In the genomic region with DNA sequence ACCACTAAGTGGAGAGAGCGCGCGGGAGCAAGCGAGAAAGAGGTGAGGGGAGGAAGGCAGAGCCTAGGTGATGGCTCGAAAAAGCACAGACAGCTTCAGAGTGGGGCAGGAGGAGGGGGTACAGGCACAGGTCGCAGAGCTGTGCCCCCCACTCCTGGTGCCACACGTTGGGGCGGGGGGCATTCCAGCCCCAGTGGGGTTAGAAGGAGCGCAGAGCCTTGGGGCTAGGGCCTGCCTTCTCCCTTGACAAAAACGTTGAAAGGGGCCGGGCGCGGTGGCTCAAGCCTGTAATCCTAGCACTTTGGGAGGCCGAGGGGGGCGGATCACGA, we compare ENCODE assay signal across 15 cellular contexts. TPM values are rescaled to one million over a fixed set of nuclear protein-coding genes. Genes with fewer than 3 reads are reported as not detected.
DNase-seq lines count a peak whose midpoint lies in the region; ATAC-seq and TF ChIP-seq lines count a peak whose summit lies in the region.
"Had no signal": no experiment of that assay in that cellular context is flagged by ENCODE, and none has a peak within 500 bp of the region (broad histone marks: within the 10 kb centered on the region; RNA-seq: fewer than 3 reads in every experiment).

No MANE protein-coding gene starts in this region.

- H3K4me1 Mint-ChIP-seq in WTC11: peaks cover 12% of the 10 kb centered on the region
- peaks cover 0 to 3% of the 10 kb centered on the region in 2 donors for H3K4me1 Mint-ChIP-seq in natural killer cell treated with Interleukin-12 subunit alpha and Interleukin-12 subunit beta and Interleukin-15 and Interleukin-18, amount 100 ng/mL, for 72 hours (ENCODE audit: low read depth in 2 of 2)
- H3K4me1 Mint-ChIP-seq: activated CD4-positive, alpha-beta T cell treated with anti-CD3 and anti-CD28 coated beads for 36 hours had no signal

- H3K27ac ChIP-seq in 22Rv1: no peak overlapping the region
- H3K27ac ChIP-seq: neutrophil, thyroid gland had no signal

- H3K27me3 Mint-ChIP-seq in WTC11 (ENCODE audit: low read depth): peaks cover 15% of the 10 kb centered on the region
- peaks cover 24 to 32% of the 10 kb centered on the region in 2 donors for H3K27me3 Mint-ChIP-seq in natural killer cell treated with Interleukin-12 subunit alpha and Interleukin-12 subunit beta and Interleukin-15 and Interleukin-18, amount 100 ng/mL, for 72 hours

- H3K9me3 Mint-ChIP-seq in WTC11: 0 out of 2 replicates have a peak, but pooled peaks cover 7% of the 10 kb centered on the region
- H3K9me3 Mint-ChIP-seq in natural killer cell treated with Interleukin-12 subunit alpha and Interleukin-12 subunit beta and Interleukin-15 and Interleukin-18, amount 100 ng/mL, for 72 hours: no peaks in the 10 kb centered on the region

- no peak overlapping the region; the same call in 1 of the 2 replicates for H3K27ac Mint-ChIP-seq in WTC11
- H3K27ac Mint-ChIP-seq in natural killer cell treated with Interleukin-12 subunit alpha and Interleukin-12 subunit beta and Interleukin-15 and Interleukin-18, amount 100 ng/mL, for 72 hours: no peak overlapping the region
- H3K27ac Mint-ChIP-seq: activated CD4-positive, alpha-beta T cell treated with anti-CD3 and anti-CD28 coated beads for 36 hours had no signal

- ATAC-seq in HG03354 (IDR thresholded peaks at IDR 0.05; ENCODE audit: poor library complexity, severe bottlenecking, unreplicated experiment): peak; percentile 8
- peak; percentile 46; the same call in 1 of the 2 replicates for ATAC-seq in WTC11
- ATAC-seq in natural killer cell treated with Interleukin-12 subunit alpha and Interleukin-12 subunit beta and Interleukin-15 and Interleukin-18, amount 100 ng/mL, for 72 hours: no peak
- no peak for ATAC-seq in GM19395 (IDR thresholded peaks at IDR 0.05; ENCODE audit: unreplicated experiment)
- ATAC-seq in GM19455 (IDR thresholded peaks at IDR 0.05; ENCODE audit: unreplicated experiment): no peak
- ATAC-seq: activated CD4-positive, alpha-beta T cell treated with anti-CD3 and anti-CD28 coated beads for 36 hours; PC-3 had no signal

- peak overlapping the region; percentile 69 for H3K4me3 Mint-ChIP-seq in WTC11
- H3K4me3 Mint-ChIP-seq in natural killer cell treated with Interleukin-12 subunit alpha and Interleukin-12 subunit beta and Interleukin-15 and Interleukin-18, amount 100 ng/mL, for 72 hours: no peak overlapping the region
- H3K4me3 Mint-ChIP-seq: activated CD4-positive, alpha-beta T cell treated with anti-CD3 and anti-CD28 coated beads for 36 hours had no signal

- H3K36me3 Mint-ChIP-seq in WTC11: no peaks in the 10 kb centered on the region
- no peaks in the 10 kb centered on the region for H3K36me3 Mint-ChIP-seq in natural killer cell treated with Interleukin-12 subunit alpha and Interleukin-12 subunit beta and Interleukin-15 and Interleukin-18, amount 100 ng/mL, for 72 hours

- CTCF ChIA-PET in WTC11 (lab: Charles Lee): interaction anchor here (0.6 to 2.8 kb wide), 26 partner anchors 9 to 649 kb away, joined by 3 to 34 read pairs (median 4); no protein-coding TSS in a partner anchor

- POLR2A ChIA-PET in WTC11 (lab: Charles Lee): interaction anchor here (1.0 kb wide), 1 partner anchor 610 kb away, joined by 3 read pairs; no protein-coding TSS in a partner anchor

- DNase-seq in WTC11 (ENCODE audit: low spot score) (no peak), hepatic stellate cell (ENCODE audit: low spot score) (no peak)
- DNase-seq in natural killer cell treated with Interleukin-12 subunit alpha and Interleukin-12 subunit beta and Interleukin-15 and Interleukin-18, amount 100 ng/mL, for 72 hours (ENCODE audit: low spot score): peak; percentile 16
- no peak for DNase-seq in activated CD4-positive, alpha-beta T cell treated with anti-CD3 and anti-CD28 coated beads for 1 hour
- DNase-seq: T1000 had no signal

- TF ChIP-seq CTCF in 22Rv1 (IDR thresholded peaks at IDR 0.05) (peak; percentile 59), WTC11 (IDR thresholded peaks at IDR 0.05) (no peak; the same call in 1 of the 2 replicates)

TF ChIP-seq in WTC11, 78 proteins besides CTCF, POLR2A, EP300 and RAD21:
- 0 out of 2 replicates have a peak, but pooled peaks have one; percentile 20 for TF ChIP-seq E2F5 (CRISPR knock-in tag; IDR thresholded peaks at IDR 0.05)
- no peak for TF ChIP-seq ATF6 (CRISPR knock-in tag; IDR thresholded peaks at IDR 0.05)

RNA-seq across cellular contexts. Expression of gene ISX, which starts 41.6 kb away (rescaled TPM):
- total RNA-seq in WTC11 (2021): not detected in 3 replicates
- not detected for total RNA-seq in natural killer cell treated with Interleukin-12 subunit alpha and Interleukin-12 subunit beta and Interleukin-15 and Interleukin-18, amount 100 ng/mL, for 72 hours
- total RNA-seq: A673; activated CD4-positive, alpha-beta T cell treated with anti-CD3 and anti-CD28 coated beads for 36 hours; H4; PC-3; thyroid gland had no signal

Comparison
In these comparisons a context has a peak if more than half of its experiments do, and no peak if none do; other contexts are left out.
1. ATAC-seq: peak in HG03354 (single experiment) and WTC11 (single experiment); none in natural killer cell treated with Interleukin-12 subunit alpha and Interleukin-12 subunit beta and Interleukin-15 and Interleukin-18, amount 100 ng/mL, for 72 hours (0 of 2), GM19395 (single experiment) and GM19455 (single experiment).